In the genomic region with DNA sequence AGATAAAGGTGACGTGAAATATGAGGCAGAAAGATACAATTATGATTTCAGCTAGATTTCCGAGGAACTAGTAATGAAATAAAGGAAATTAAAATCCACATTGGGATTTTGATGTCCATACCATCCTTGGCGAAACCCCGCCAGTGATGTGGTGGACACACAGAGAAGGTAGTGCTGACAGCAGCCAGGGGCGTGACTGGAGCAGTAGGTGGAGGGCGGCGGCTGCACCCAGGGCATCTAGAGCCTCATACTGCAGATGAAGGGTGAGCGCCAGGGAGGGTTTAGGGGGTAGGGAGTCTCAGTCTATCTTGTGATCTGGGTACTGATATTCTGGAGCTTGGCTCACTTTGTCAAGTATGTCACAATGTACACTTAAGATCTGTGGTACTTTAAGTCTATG, we compare ENCODE assay signal across 24 cellular contexts.
"Had no signal": no experiment of that assay in that cellular context is flagged by ENCODE, and none has a peak within 500 bp of the region (broad histone marks: within the 10 kb centered on the region; RNA-seq: fewer than 3 reads in every experiment).

No MANE protein-coding gene starts in this region.

- H3K4me3 Mint-ChIP-seq: dendritic cell treated with granulocyte-macrophage colony-stimulating factor and Interleukin-4, amounts not matched to agents 40 ng/mL and 50 ng/mL, for 4 days; memory B cell had no signal

- FAIRE-seq: endothelial cell of umbilical vein, frontal cortex, islet of Langerhans, keratinocyte had no signal

- ATAC-seq: foreskin keratinocyte, gastroesophageal sphincter, heart right ventricle, left colon, left lung, left ventricle myocardium superior had no signal

- H3K9me3 ChIP-seq: colonic mucosa, gastroesophageal sphincter had no signal

- H3K36me3 Mint-ChIP-seq: memory B cell had no signal

- H3K4me3 ChIP-seq: colonic mucosa, esophagus muscularis mucosa, gastroesophageal sphincter, heart right ventricle, left lung, lung had no signal

- H3K27me3 Mint-ChIP-seq: dendritic cell treated with granulocyte-macrophage colony-stimulating factor and Interleukin-4, amounts not matched to agents 40 ng/mL and 50 ng/mL, for 4 days; memory B cell had no signal

- DNase-seq: cerebellar nuclear complex; colonic mucosa; cortex of kidney; effector CD8-positive, alpha-beta T cell; foreskin keratinocyte; head of caudate nucleus; heart right ventricle; hippocampal formation; kidney glomerular epithelial cell; left colon; left ventricle myocardium superior; mammary epithelial cell; mesendoderm; midbrain had no signal

- H3K4me1 Mint-ChIP-seq: memory B cell had no signal

- H3K27ac ChIP-seq: colonic mucosa, esophagus muscularis mucosa, foreskin keratinocyte, gastroesophageal sphincter, heart right ventricle, left lung had no signal

- H3K4me1 ChIP-seq: colonic mucosa, esophagus muscularis mucosa, foreskin keratinocyte, gastroesophageal sphincter, heart right ventricle, left lung had no signal

- H3K36me3 ChIP-seq: colonic mucosa, esophagus muscularis mucosa, gastroesophageal sphincter, heart right ventricle, left lung had no signal

- H3K27me3 ChIP-seq: colonic mucosa, esophagus muscularis mucosa, foreskin keratinocyte, gastroesophageal sphincter, heart right ventricle, left lung had no signal

- H3K27ac Mint-ChIP-seq: dendritic cell treated with granulocyte-macrophage colony-stimulating factor and Interleukin-4, amounts not matched to agents 40 ng/mL and 50 ng/mL, for 4 days; memory B cell had no signal
